11 cellular contexts compared by ENCODE assay signal in the genomic region with DNA sequence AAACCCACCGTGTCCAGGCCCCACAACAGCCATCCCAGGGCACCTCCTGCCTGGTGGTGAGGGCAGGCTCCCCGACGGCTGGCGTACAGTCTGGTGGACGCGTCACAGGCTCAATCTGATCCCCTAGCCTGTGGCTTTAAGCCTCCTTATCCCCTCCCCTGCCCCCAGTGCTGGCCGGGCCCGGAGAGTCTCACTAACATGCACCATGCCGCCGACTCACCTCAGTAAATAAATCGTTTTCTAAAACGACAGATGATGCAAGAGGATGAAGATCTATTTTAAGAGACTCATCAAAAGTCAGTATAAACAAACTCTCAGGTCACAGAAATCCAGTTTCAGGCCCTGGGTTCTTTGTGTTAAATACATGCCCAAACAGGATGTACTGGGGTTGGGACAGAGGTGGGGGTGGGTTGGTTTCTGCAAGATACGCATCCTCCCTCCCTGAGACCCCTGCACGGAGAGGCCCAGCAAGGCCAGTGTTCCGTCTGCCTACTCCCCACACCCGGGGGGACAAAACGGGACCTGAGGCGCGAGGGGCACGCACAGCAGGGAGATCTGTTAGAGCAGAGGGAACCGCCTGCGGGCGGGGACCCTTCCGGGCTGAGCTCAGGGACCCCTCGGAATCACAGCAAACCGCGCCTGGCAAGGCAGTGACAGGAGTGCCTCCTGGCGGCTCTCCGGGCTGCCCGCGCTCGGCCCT. TPM values are rescaled to one million over a fixed set of nuclear protein-coding genes. Genes with fewer than 3 reads are reported as not detected.
DNase-seq lines count a peak whose midpoint lies in the region; ATAC-seq and TF ChIP-seq lines count a peak whose summit lies in the region.
"Had no signal": no experiment of that assay in that cellular context is flagged by ENCODE, and none has a peak within 500 bp of the region (broad histone marks: within the 10 kb centered on the region; RNA-seq: fewer than 3 reads in every experiment).

No MANE protein-coding gene starts in this region.

- DNase-seq in AG04449 (ENCODE audit: low read depth, low spot score) = no peak
- DNase-seq in right lobe of liver = no peak
- DNase-seq in A172 (ENCODE audit: low spot score) = no peak
- DNase-seq in prostate gland (ENCODE audit: low spot score) = no peak
- no peak for DNase-seq in NCI-H1092 treated with DMSO at 0.1 percent for 48 hours (lab: John Stamatoyannopoulos, UW)
- DNase-seq: NCI-H345, SJCRH30 had no signal

- H3K9me3 ChIP-seq in Loucy (ENCODE audit: insufficient read depth, low read depth, low read length) (no peaks in the 10 kb centered on the region), right lobe of liver (no peaks in the 10 kb centered on the region), prostate gland (no peaks in the 10 kb centered on the region)
- H3K9me3 ChIP-seq: SJCRH30 had no signal

- H3K4me2 ChIP-seq in Loucy (ENCODE audit: low read depth, low read length, poor library complexity, severe bottlenecking) = peak overlapping the region; percentile 99

- TF ChIP-seq CTCF in AG04449 (IDR thresholded peaks at IDR 0.05; ENCODE audit: insufficient read depth, low read length, missing control alignments) = peak; percentile 2
- no peak for TF ChIP-seq CTCF in Loucy (conservative IDR thresholded peaks at IDR 0.05; ENCODE audit: low read length)
- TF ChIP-seq CTCF in right lobe of liver (IDR thresholded peaks at IDR 0.05) = no peak
- TF ChIP-seq CTCF in prostate gland (IDR thresholded peaks at IDR 0.05) = peak in 1 of 4 experiments; percentile 9

- intact Hi-C loops in right lobe of liver (cut with DNase I) (no loop called here), prostate gland (cut with DNase I) (loop anchor here (10.0 kb wide), 1 partner anchor 329 kb away; a partner anchor contains a TSS)

- peak overlapping the region; percentile 94 for H3K4me3 Mint-ChIP-seq in activated naive CD8-positive, alpha-beta T cell

- POLR2A ChIA-PET in AG04449 (lab: Yijun Ruan, JAX) = interaction anchor here (0.7 kb wide), 1 partner anchor 10 kb away, joined by 3 read pairs; no protein-coding TSS in a partner anchor

- WGBS in right lobe of liver (ENCODE audit: insufficient coverage, low coverage, low lambda C conversion rate, missing lambda C conversion rate) = 19% methylated on average over 10 of the region's 32 CpGs
- WGBS in prostate gland = 53% methylated on average over 26 of the region's 32 CpGs

- H3K27ac ChIP-seq in right lobe of liver (peak overlapping the region in 2 of 3 donors; percentile 54 to 56), prostate gland (no peak overlapping the region)
- H3K27ac ChIP-seq: SJCRH30 had no signal

- H3K4me1 ChIP-seq in Loucy (ENCODE audit: insufficient read depth, low read length, poor library complexity, severe bottlenecking) = peaks cover 27% of the 10 kb centered on the region
- peaks cover 0 to 59% (median 32%) of the 10 kb centered on the region in 4 donors for H3K4me1 ChIP-seq in right lobe of liver
- H3K4me1 ChIP-seq in prostate gland (replicated peaks) = peaks cover 11% of the 10 kb centered on the region

- CTCF ChIA-PET in AG04449 (lab: Yijun Ruan, JAX) = interaction anchor here (1.1 to 4.6 kb wide), 3 partner anchors 11 to 25 kb away, joined by 3 to 24 read pairs (median 17); no protein-coding TSS in a partner anchor

- H3K27me3 ChIP-seq in Loucy (ENCODE audit: insufficient read depth, low read length, poor library complexity, severe bottlenecking) (no peaks in the 10 kb centered on the region), right lobe of liver (no peaks in the 10 kb centered on the region), prostate gland (replicated peaks; ENCODE audit: insufficient read depth) (no peaks in the 10 kb centered on the region)
- H3K27me3 ChIP-seq: SJCRH30 had no signal

- peak overlapping the region; percentile 89 for H3K9ac ChIP-seq in Loucy (ENCODE audit: low read depth, low read length, poor library complexity, severe bottlenecking)

- no peaks in the 10 kb centered on the region for H3K9me2 ChIP-seq in Loucy (replicated peaks; ENCODE audit: low read depth, low read length)

- no peaks in the 10 kb centered on the region for H3K9me3 Mint-ChIP-seq in activated naive CD8-positive, alpha-beta T cell (ENCODE audit: low read depth)

- peaks cover 37% of the 10 kb centered on the region for H4K20me1 ChIP-seq in Loucy (ENCODE audit: insufficient read depth, low read length, poor library complexity, severe bottlenecking)

- peaks cover 2% of the 10 kb centered on the region for H3K27me3 Mint-ChIP-seq in activated naive CD8-positive, alpha-beta T cell

- H3K4me1 Mint-ChIP-seq in activated naive CD8-positive, alpha-beta T cell (ENCODE audit: low read depth) = peaks cover 36% of the 10 kb centered on the region

- H3K36me3 ChIP-seq in Loucy (ENCODE audit: insufficient read depth, low read length) (peaks cover 28% of the 10 kb centered on the region; the same call in 1 of the 2 replicates), right lobe of liver (peaks cover 2 to 32% (median 15%) of the 10 kb centered on the region in 4 donors), prostate gland (peaks cover 19 to 32% of the 10 kb centered on the region in 2 donors)

- peaks cover 46% of the 10 kb centered on the region for H3K79me2 ChIP-seq in Loucy (ENCODE audit: insufficient read depth, low read length)

- ATAC-seq in right lobe of liver = peak in 1 of 4 donors; percentile 5
- ATAC-seq in HG02678 (IDR thresholded peaks at IDR 0.05; ENCODE audit: unreplicated experiment) = no peak

- H3K4me3 ChIP-seq in AG04449 (ENCODE audit: low read depth, low read length) = no peak overlapping the region
- peak overlapping the region; percentile 96 for H3K4me3 ChIP-seq in Loucy (ENCODE audit: low read length, poor library complexity, severe bottlenecking)
- no peak overlapping the region for H3K4me3 ChIP-seq in right lobe of liver
- no peak overlapping the region for H3K4me3 ChIP-seq in prostate gland
- H3K4me3 ChIP-seq: SJCRH30 had no signal

- H3K27ac Mint-ChIP-seq in activated naive CD8-positive, alpha-beta T cell = peak overlapping the region; percentile 96

- H2AFZ ChIP-seq in Loucy (ENCODE audit: low read length) = no peak overlapping the region

- no peaks in the 10 kb centered on the region for H3K36me3 Mint-ChIP-seq in activated naive CD8-positive, alpha-beta T cell

- no peaks in the 10 kb centered on the region for H3F3A ChIP-seq in Loucy (ENCODE audit: low read depth)

- TF ChIP-seq POLR2A in right lobe of liver (IDR thresholded peaks at IDR 0.05) (no peak), prostate gland (IDR thresholded peaks at IDR 0.05) (no peak)

RNA-seq across cellular contexts. Expression of a gene that starts 3.1 kb away (rescaled TPM):
- total RNA-seq in right lobe of liver (10 to 100 TPM in 5 of 6 experiments, 1 to 10 TPM in 1; 9.6 to 18.9 (median 13.4) TPM), prostate gland (10 to 100 TPM; 27.0 to 69.5 TPM)
- 6.5 and 7.7 TPM in 2 replicates for total RNA-seq in A172 (2014; rRNA removed; shearing (Covaris generic))

RNA-seq across cellular contexts. Expression of a gene that starts 6.7 kb away (rescaled TPM):
- total RNA-seq in right lobe of liver = under 1 TPM in 2 of 6 experiments, not detected in 4; 0.18 to 0.25 TPM
- not detected in 2 replicates for total RNA-seq in A172 (2014; rRNA removed; shearing (Covaris generic))
- 1 to 10 TPM in 1 of 2 donors, not detected in 1; 2.6 TPM for total RNA-seq in prostate gland
- total RNA-seq: myocyte, SJCRH30 had no signal

RNA-seq across cellular contexts. Expression of a gene that starts 32.8 kb away (rescaled TPM):
- total RNA-seq in right lobe of liver (10 to 100 TPM; 31.0 to 54.8 (median 41.1) TPM), prostate gland (100 to 1,000 TPM in 1 of 2 donors, 10 to 100 TPM in 1; 83.3 to 105 TPM)
- 0.05 and 0.10 TPM in 2 replicates for total RNA-seq in A172 (2014; rRNA removed; shearing (Covaris generic))
- total RNA-seq: SJCRH30 had no signal

RNA-seq across cellular contexts. Expression of a gene that starts 47.3 kb away (rescaled TPM):
- total RNA-seq in right lobe of liver (1 to 10 TPM in 5 of 6 experiments, under 1 TPM in 1; 0.37 to 4.6 (median 2.3) TPM), prostate gland (10 to 100 TPM; 29.8 to 41.0 TPM)
- total RNA-seq in A172 (2014; rRNA removed; shearing (Covaris generic)) = 0.05 TPM in 1 of 2 replicates, not detected in the other

Comparison
In these comparisons a context has a peak if more than half of its experiments do, and no peak if none do; other contexts are left out.
1. H3K27ac ChIP-seq: peak in right lobe of liver (2 of 3); none in prostate gland (0 of 2).
2. RNA of a gene that starts 32.8 kb away (total RNA-seq): 83.3 to 105 TPM in prostate gland and 31.0 to 54.8 TPM in right lobe of liver; 0.05 to 0.10 TPM in A172; every median in the first group is over 10 times any median in the second.